In genomic region chr15:66848666-66849392, GRCh38 we compare ENCODE assay signal across 23 cellular contexts.
A peak's percentile ranks its signal among the peaks of the same experiment; 100 is the strongest.
DNase-seq lines count a peak whose midpoint lies in the region; ATAC-seq and TF ChIP-seq lines count a peak whose summit lies in the region.
"Had no signal": no experiment of that assay in that cellular context is flagged by ENCODE, and none has a peak within 500 bp of the region (broad histone marks: within the 10 kb centered on the region; RNA-seq: fewer than 3 reads in every experiment).

No MANE protein-coding gene starts in this region.

- no peak for TF ChIP-seq CTCF in Peyer's patch (IDR thresholded peaks at IDR 0.05)
- no peak for TF ChIP-seq CTCF in colonic mucosa (IDR thresholded peaks at IDR 0.05)
- no peak for TF ChIP-seq CTCF in lower lobe of right lung (IDR thresholded peaks at IDR 0.05)
- TF ChIP-seq CTCF in thoracic aorta (IDR thresholded peaks at IDR 0.05) = no peak

- H3K4me3 Mint-ChIP-seq in activated CD4-positive, alpha-beta T cell treated with anti-CD3 and anti-CD28 coated beads, Interleukin-2, amount 10 ng/mL, durations not matched to agents 24 days and 14 days = no peak overlapping the region
- H3K4me3 Mint-ChIP-seq: activated naive CD4-positive, alpha-beta T cell treated with anti-CD3 and anti-CD28 coated beads for 36 hours; activated T-cell treated with anti-CD3 and anti-CD28 coated beads, Interleukin-2, amount 50 U/mL, for 4 hours; CD4-positive, CD25-positive, alpha-beta regulatory T cell had no signal

- peaks cover 26% of the 10 kb centered on the region for H3K27me3 Mint-ChIP-seq in activated CD4-positive, alpha-beta T cell treated with anti-CD3 and anti-CD28 coated beads, Interleukin-2, amount 10 ng/mL, durations not matched to agents 24 days and 14 days

- H3K4me1 ChIP-seq in Peyer's patch = peaks cover 0 to 16% (median 3%) of the 10 kb centered on the region in 4 donors
- peaks cover 9% of the 10 kb centered on the region for H3K4me1 ChIP-seq in colonic mucosa
- peaks cover 18% of the 10 kb centered on the region for H3K4me1 ChIP-seq in lower lobe of right lung
- peaks cover 32 to 62% of the 10 kb centered on the region in 2 donors for H3K4me1 ChIP-seq in thoracic aorta (ENCODE audit: control insufficient read depth in 1 of 2, low read depth in 2 of 2)

- DNase-seq in Peyer's patch = peak in 2 of 3 donors; percentile 34
- peak; percentile 12 for DNase-seq in colonic mucosa
- DNase-seq in lower lobe of right lung = peak; percentile 28
- DNase-seq in thoracic aorta (ENCODE audit: low spot score) = no peak
- no peak for DNase-seq in activated CD4-positive, alpha-beta T cell treated with anti-CD3 and anti-CD28 coated beads, Interleukin-2, amount 10 ng/mL, durations not matched to agents 24 days and 14 days
- DNase-seq: activated CD4-positive, alpha-beta T cell treated with anti-CD3 and anti-CD28 coated beads, Interleukin-2, amount 50 U/mL, for 4 hours; activated naive CD4-positive, alpha-beta T cell treated with anti-CD3 and anti-CD28 coated beads for 36 hours; activated T-cell treated with anti-CD3 and anti-CD28 coated beads, Interleukin-2, amount 50 U/mL, for 4 hours; anterior cingulate cortex; CD4-positive, CD25-positive, alpha-beta regulatory T cell; central memory CD4-positive, alpha-beta T cell; foreskin fibroblast; hippocampal formation; NCI-H1417; NCI-H510A treated with DMSO at 0.1 percent for 48 hours; stimulated activated CD8-positive, alpha-beta memory T cell treated with anti-CD3 and anti-CD28 coated beads, Interleukin-4, amount 100 ng/mL, for 48 hours; uterus; WERI-Rb-1 had no signal

- intact Hi-C loops in colonic mucosa (cut with DNase I) = loop anchor here (5.0 kb wide), 1 partner anchor 72 kb away; no protein-coding TSS in a partner anchor
- intact Hi-C loops in lower lobe of right lung (cut with DNase I) = no loop called here
- intact Hi-C loops in activated CD4-positive, alpha-beta T cell treated with anti-CD3 and anti-CD28 coated beads, Interleukin-2, amount 10 ng/mL, durations not matched to agents 24 days and 14 days (cut with micrococcal nuclease) = no loop called here

- H3K4me3 ChIP-seq in Peyer's patch (no peak overlapping the region), colonic mucosa (no peak overlapping the region), lower lobe of right lung (no peak overlapping the region), thoracic aorta (no peak overlapping the region)
- H3K4me3 ChIP-seq: ovary, right lobe of liver, uterus had no signal

- no peaks in the 10 kb centered on the region for H3K36me3 Mint-ChIP-seq in activated CD4-positive, alpha-beta T cell treated with anti-CD3 and anti-CD28 coated beads, Interleukin-2, amount 10 ng/mL, durations not matched to agents 24 days and 14 days (ENCODE audit: low read depth)
- H3K36me3 Mint-ChIP-seq: CD4-positive, CD25-positive, alpha-beta regulatory T cell had no signal

- H3K27ac ChIP-seq in Peyer's patch (no peak overlapping the region), colonic mucosa (no peak overlapping the region), lower lobe of right lung (no peak overlapping the region), thoracic aorta (peak overlapping the region; percentile 86 to 91)
- H3K27ac ChIP-seq: WERI-Rb-1 had no signal

- H3K27ac Mint-ChIP-seq in activated CD4-positive, alpha-beta T cell treated with anti-CD3 and anti-CD28 coated beads, Interleukin-2, amount 10 ng/mL, durations not matched to agents 24 days and 14 days = no peak overlapping the region
- H3K27ac Mint-ChIP-seq: activated naive CD4-positive, alpha-beta T cell treated with anti-CD3 and anti-CD28 coated beads for 36 hours; CD4-positive, CD25-positive, alpha-beta regulatory T cell had no signal

- H3K4me1 Mint-ChIP-seq in activated CD4-positive, alpha-beta T cell treated with anti-CD3 and anti-CD28 coated beads, Interleukin-2, amount 10 ng/mL, durations not matched to agents 24 days and 14 days = peaks cover 6% of the 10 kb centered on the region

- H3K27me3 ChIP-seq in Peyer's patch = no peaks in the 10 kb centered on the region
- no peaks in the 10 kb centered on the region for H3K27me3 ChIP-seq in colonic mucosa
- H3K27me3 ChIP-seq in lower lobe of right lung (ENCODE audit: low read depth) = no peaks in the 10 kb centered on the region
- no peaks in the 10 kb centered on the region for H3K27me3 ChIP-seq in thoracic aorta (replicated peaks; ENCODE audit: insufficient read depth)
- H3K27me3 ChIP-seq: ovary, right lobe of liver, uterus had no signal

- H3K9ac ChIP-seq in colonic mucosa (ENCODE audit: low read depth in 2 of 2, low read length in 2 of 2) = no peak overlapping the region

- H3K36me3 ChIP-seq in Peyer's patch (no peaks in the 10 kb centered on the region), colonic mucosa (no peaks in the 10 kb centered on the region), lower lobe of right lung (no peaks in the 10 kb centered on the region), thoracic aorta (no peaks in the 10 kb centered on the region)
- H3K36me3 ChIP-seq: ovary, right lobe of liver, uterus, WERI-Rb-1 had no signal

- TF ChIP-seq POLR2A in Peyer's patch (IDR thresholded peaks at IDR 0.05) = no peak

- H3K9me3 Mint-ChIP-seq in activated CD4-positive, alpha-beta T cell treated with anti-CD3 and anti-CD28 coated beads, Interleukin-2, amount 10 ng/mL, durations not matched to agents 24 days and 14 days = no peaks in the 10 kb centered on the region
- H3K9me3 Mint-ChIP-seq: activated naive CD4-positive, alpha-beta T cell treated with anti-CD3 and anti-CD28 coated beads for 36 hours; activated T-cell treated with anti-CD3 and anti-CD28 coated beads, Interleukin-2, amount 50 U/mL, for 4 hours had no signal

- ATAC-seq in lower lobe of right lung = no peak
- ATAC-seq in thoracic aorta (ENCODE audit: insufficient number of reproducible peaks, low FRiP score, low read depth) = no peak
- no peak for ATAC-seq in GM21825 (IDR thresholded peaks at IDR 0.05; ENCODE audit: unreplicated experiment)
- ATAC-seq in GM21381 (IDR thresholded peaks at IDR 0.05; ENCODE audit: unreplicated experiment) = no peak
- ATAC-seq: activated T-cell treated with anti-CD3 and anti-CD28 coated beads, Interleukin-2, amount 50 U/mL, for 4 hours; right lobe of liver; SK-N-SH treated with all-trans-retinoic acid at 6 μM for 48 hours had no signal

- H3K9me3 ChIP-seq in Peyer's patch = no peaks in the 10 kb centered on the region
- H3K9me3 ChIP-seq in colonic mucosa = no peaks in the 10 kb centered on the region
- H3K9me3 ChIP-seq in lower lobe of right lung = no peaks in the 10 kb centered on the region
- H3K9me3 ChIP-seq in thoracic aorta = no peaks in the 10 kb centered on the region
- H3K9me3 ChIP-seq: ovary, right lobe of liver, uterus had no signal

Comparison
In these comparisons a context has a peak if more than half of its experiments do, and no peak if none do; other contexts are left out.
1. DNase-seq: peak in Peyer's patch (2 of 3), colonic mucosa (single experiment) and lower lobe of right lung (single experiment); none in thoracic aorta (single experiment) and activated CD4-positive, alpha-beta T cell treated with anti-CD3 and anti-CD28 coated beads, Interleukin-2, amount 10 ng/mL, durations not matched to agents 24 days and 14 days (single experiment).
2. H3K27ac ChIP-seq: peak in thoracic aorta (2 of 2); none in Peyer's patch (0 of 4), colonic mucosa (single experiment) and lower lobe of right lung (single experiment).